ENCODE assay signal across 1 cellular context in the genomic region with DNA sequence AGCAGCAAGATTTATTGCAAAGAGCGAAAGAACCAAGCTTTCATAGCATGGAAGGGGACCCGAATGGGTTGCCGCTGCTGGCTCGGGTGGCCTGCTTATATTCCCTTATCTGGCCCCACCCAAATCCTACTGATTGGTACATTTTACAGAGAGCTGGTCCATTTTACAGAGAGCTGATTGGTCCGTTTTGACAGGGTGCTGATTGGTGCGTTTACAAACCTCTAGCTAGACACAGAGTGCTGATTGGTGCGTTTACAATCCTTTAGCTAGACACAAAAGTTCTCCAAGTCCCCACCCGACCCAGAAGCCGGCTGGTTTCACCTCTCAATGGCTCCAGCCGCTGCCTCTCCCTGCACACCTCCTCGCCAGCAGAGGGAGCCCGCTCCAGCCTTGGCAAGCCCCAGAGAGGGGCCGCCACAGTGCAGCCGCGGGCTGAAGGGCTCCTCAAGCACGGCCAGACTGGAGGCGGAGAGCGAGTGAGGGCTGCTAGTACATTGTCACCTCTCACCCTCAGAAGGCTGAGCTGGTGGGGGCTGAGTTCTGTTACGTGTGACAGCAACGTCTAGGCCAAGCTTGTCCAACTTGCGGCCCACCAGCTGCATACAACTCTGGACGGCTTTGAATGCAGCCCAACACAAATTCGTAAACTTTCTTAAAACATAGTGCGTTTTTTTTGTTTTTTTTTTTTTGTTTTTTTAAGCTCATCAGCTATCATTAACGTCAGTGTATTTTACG.
TF ChIP-seq lines count a peak whose summit lies in the region.

No MANE protein-coding gene starts in this region.

TF ChIP-seq in HepG2, 621 proteins besides CTCF, POLR2A, EP300 and RAD21 (continues in another document):
- TF ChIP-seq HNRNPLL (IDR thresholded peaks at IDR 0.05; ENCODE audit: low read depth, low read length, poor library complexity, severe bottlenecking) (peak; percentile 25), MAZ (IDR thresholded peaks at IDR 0.05; ENCODE audit: borderline replicate concordance, low read depth, low read length) (peak; percentile 21; the same call in 1 of the 2 replicates), MAZ (CRISPR knock-in tag; IDR thresholded peaks at IDR 0.05; ENCODE audit: low read depth) (0 out of 2 replicates have a peak, but pooled peaks have one; percentile 49), KAT7 (CRISPR knock-in tag; IDR thresholded peaks at IDR 0.05; ENCODE audit: borderline replicate concordance) (0 out of 2 replicates have a peak, but pooled peaks have one; percentile 55), ZNF510 (CRISPR knock-in tag; IDR thresholded peaks at IDR 0.05; ENCODE audit: low read depth) (no peak), KLF9 (CRISPR knock-in tag; IDR thresholded peaks at IDR 0.05; ENCODE audit: low read depth) (peak; percentile 74; the same call in 1 of the 2 replicates), MTF2 (CRISPR knock-in tag; IDR thresholded peaks at IDR 0.05; ENCODE audit: borderline replicate concordance) (0 out of 2 replicates have a peak, but pooled peaks have one; percentile 22), ZNF543 (CRISPR knock-in tag; IDR thresholded peaks at IDR 0.05) (no peak), ZNF501 (CRISPR knock-in tag; IDR thresholded peaks at IDR 0.05) (peak; percentile 68; the same call in 1 of the 2 replicates), ZBTB1 (CRISPR knock-in tag; IDR thresholded peaks at IDR 0.05; ENCODE audit: borderline replicate concordance) (no peak), CENPT (CRISPR knock-in tag; IDR thresholded peaks at IDR 0.05; ENCODE audit: low read depth) (no peak), MAFF (IDR thresholded peaks at IDR 0.05; ENCODE audit: low read depth, low read length) (no peak), PPARG (CRISPR knock-in tag; conservative IDR thresholded peaks at IDR 0.05) (no peak), ZNF552 (CRISPR knock-in tag; IDR thresholded peaks at IDR 0.05; ENCODE audit: borderline replicate concordance) (no peak; the same call in 1 of the 2 replicates), AKAP8 (CRISPR knock-in tag; IDR thresholded peaks at IDR 0.05) (no peak), XBP1 (CRISPR knock-in tag; IDR thresholded peaks at IDR 0.05) (no peak), SIN3B (IDR thresholded peaks at IDR 0.05; ENCODE audit: low read length) (no peak), ZNF746 (CRISPR knock-in tag; IDR thresholded peaks at IDR 0.05) (no peak), SRSF9 (IDR thresholded peaks at IDR 0.05; ENCODE audit: borderline replicate concordance, insufficient read depth, low read depth, low read length, poor library complexity, severe bottlenecking) (no peak), NBN (conservative IDR thresholded peaks at IDR 0.05) (no peak), YEATS4 (CRISPR knock-in tag; IDR thresholded peaks at IDR 0.05; ENCODE audit: borderline replicate concordance) (peak; percentile 52; the same call in 1 of the 2 replicates), FOXA3 (CRISPR knock-in tag; IDR thresholded peaks at IDR 0.05) (0 out of 2 replicates have a peak, but pooled peaks have one; percentile 5), GATAD2A (CRISPR knock-in tag; IDR thresholded peaks at IDR 0.05) (peak; percentile 40), ZNF546 (CRISPR knock-in tag; conservative IDR thresholded peaks at IDR 0.05) (0 out of 2 replicates have a peak, but pooled peaks have one; percentile 37), RNF2 (conservative IDR thresholded peaks at IDR 0.05; ENCODE audit: low read depth) (no peak), EZH2 (conservative IDR thresholded peaks at IDR 0.05; ENCODE audit: low read depth, low read length) (no peak), NAIF1 (CRISPR knock-in tag; IDR thresholded peaks at IDR 0.05; ENCODE audit: borderline replicate concordance) (no peak), REL (CRISPR knock-in tag; conservative IDR thresholded peaks at IDR 0.05) (no peak), ZNF589 (CRISPR knock-in tag; conservative IDR thresholded peaks at IDR 0.05) (no peak)
- TF ChIP-seq, protein P1, sequence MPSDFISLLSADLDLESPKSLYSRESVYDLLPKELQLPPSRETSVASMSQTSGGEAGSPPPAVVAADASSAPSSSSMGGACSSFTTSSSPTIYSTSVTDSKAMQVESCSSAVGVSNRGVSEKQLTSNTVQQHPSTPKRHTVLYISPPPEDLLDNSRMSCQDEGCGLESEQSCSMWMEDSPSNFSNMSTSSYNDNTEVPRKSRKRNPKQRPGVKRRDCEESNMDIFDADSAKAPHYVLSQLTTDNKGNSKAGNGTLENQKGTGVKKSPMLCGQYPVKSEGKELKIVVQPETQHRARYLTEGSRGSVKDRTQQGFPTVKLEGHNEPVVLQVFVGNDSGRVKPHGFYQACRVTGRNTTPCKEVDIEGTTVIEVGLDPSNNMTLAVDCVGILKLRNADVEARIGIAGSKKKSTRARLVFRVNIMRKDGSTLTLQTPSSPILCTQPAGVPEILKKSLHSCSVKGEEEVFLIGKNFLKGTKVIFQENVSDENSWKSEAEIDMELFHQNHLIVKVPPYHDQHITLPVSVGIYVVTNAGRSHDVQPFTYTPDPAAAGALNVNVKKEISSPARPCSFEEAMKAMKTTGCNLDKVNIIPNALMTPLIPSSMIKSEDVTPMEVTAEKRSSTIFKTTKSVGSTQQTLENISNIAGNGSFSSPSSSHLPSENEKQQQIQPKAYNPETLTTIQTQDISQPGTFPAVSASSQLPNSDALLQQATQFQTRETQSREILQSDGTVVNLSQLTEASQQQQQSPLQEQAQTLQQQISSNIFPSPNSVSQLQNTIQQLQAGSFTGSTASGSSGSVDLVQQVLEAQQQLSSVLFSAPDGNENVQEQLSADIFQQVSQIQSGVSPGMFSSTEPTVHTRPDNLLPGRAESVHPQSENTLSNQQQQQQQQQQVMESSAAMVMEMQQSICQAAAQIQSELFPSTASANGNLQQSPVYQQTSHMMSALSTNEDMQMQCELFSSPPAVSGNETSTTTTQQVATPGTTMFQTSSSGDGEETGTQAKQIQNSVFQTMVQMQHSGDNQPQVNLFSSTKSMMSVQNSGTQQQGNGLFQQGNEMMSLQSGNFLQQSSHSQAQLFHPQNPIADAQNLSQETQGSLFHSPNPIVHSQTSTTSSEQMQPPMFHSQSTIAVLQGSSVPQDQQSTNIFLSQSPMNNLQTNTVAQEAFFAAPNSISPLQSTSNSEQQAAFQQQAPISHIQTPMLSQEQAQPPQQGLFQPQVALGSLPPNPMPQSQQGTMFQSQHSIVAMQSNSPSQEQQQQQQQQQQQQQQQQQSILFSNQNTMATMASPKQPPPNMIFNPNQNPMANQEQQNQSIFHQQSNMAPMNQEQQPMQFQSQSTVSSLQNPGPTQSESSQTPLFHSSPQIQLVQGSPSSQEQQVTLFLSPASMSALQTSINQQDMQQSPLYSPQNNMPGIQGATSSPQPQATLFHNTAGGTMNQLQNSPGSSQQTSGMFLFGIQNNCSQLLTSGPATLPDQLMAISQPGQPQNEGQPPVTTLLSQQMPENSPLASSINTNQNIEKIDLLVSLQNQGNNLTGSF (CRISPR knock-in tag; IDR thresholded peaks at IDR 0.05): no peak
- TF ChIP-seq, protein P2, sequence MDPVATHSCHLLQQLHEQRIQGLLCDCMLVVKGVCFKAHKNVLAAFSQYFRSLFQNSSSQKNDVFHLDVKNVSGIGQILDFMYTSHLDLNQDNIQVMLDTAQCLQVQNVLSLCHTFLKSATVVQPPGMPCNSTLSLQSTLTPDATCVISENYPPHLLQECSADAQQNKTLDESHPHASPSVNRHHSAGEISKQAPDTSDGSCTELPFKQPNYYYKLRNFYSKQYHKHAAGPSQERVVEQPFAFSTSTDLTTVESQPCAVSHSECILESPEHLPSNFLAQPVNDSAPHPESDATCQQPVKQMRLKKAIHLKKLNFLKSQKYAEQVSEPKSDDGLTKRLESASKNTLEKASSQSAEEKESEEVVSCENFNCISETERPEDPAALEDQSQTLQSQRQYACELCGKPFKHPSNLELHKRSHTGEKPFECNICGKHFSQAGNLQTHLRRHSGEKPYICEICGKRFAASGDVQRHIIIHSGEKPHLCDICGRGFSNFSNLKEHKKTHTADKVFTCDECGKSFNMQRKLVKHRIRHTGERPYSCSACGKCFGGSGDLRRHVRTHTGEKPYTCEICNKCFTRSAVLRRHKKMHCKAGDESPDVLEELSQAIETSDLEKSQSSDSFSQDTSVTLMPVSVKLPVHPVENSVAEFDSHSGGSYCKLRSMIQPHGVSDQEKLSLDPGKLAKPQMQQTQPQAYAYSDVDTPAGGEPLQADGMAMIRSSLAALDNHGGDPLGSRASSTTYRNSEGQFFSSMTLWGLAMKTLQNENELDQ (CRISPR knock-in tag; IDR thresholded peaks at IDR 0.05; ENCODE audit: borderline replicate concordance): no peak
- TF ChIP-seq, protein P3, sequence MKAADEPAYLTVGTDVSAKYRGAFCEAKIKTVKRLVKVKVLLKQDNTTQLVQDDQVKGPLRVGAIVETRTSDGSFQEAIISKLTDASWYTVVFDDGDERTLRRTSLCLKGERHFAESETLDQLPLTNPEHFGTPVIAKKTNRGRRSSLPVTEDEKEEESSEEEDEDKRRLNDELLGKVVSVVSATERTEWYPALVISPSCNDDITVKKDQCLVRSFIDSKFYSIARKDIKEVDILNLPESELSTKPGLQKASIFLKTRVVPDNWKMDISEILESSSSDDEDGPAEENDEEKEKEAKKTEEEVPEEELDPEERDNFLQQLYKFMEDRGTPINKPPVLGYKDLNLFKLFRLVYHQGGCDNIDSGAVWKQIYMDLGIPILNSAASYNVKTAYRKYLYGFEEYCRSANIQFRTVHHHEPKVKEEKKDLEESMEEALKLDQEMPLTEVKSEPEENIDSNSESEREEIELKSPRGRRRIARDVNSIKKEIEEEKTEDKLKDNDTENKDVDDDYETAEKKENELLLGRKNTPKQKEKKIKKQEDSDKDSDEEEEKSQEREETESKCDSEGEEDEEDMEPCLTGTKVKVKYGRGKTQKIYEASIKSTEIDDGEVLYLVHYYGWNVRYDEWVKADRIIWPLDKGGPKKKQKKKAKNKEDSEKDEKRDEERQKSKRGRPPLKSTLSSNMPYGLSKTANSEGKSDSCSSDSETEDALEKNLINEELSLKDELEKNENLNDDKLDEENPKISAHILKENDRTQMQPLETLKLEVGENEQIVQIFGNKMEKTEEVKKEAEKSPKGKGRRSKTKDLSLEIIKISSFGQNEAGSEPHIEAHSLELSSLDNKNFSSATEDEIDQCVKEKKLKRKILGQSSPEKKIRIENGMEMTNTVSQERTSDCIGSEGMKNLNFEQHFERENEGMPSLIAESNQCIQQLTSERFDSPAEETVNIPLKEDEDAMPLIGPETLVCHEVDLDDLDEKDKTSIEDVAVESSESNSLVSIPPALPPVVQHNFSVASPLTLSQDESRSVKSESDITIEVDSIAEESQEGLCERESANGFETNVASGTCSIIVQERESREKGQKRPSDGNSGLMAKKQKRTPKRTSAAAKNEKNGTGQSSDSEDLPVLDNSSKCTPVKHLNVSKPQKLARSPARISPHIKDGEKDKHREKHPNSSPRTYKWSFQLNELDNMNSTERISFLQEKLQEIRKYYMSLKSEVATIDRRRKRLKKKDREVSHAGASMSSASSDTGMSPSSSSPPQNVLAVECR (CRISPR knock-in tag; IDR thresholded peaks at IDR 0.05; ENCODE audit: borderline replicate concordance): 0 out of 2 replicates have a peak, but pooled peaks have one; percentile 47
- TF ChIP-seq, protein P4, sequence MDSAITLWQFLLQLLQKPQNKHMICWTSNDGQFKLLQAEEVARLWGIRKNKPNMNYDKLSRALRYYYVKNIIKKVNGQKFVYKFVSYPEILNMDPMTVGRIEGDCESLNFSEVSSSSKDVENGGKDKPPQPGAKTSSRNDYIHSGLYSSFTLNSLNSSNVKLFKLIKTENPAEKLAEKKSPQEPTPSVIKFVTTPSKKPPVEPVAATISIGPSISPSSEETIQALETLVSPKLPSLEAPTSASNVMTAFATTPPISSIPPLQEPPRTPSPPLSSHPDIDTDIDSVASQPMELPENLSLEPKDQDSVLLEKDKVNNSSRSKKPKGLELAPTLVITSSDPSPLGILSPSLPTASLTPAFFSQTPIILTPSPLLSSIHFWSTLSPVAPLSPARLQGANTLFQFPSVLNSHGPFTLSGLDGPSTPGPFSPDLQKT (CRISPR knock-in tag; IDR thresholded peaks at IDR 0.05; ENCODE audit: borderline replicate concordance): no peak
- TF ChIP-seq, protein P5, sequence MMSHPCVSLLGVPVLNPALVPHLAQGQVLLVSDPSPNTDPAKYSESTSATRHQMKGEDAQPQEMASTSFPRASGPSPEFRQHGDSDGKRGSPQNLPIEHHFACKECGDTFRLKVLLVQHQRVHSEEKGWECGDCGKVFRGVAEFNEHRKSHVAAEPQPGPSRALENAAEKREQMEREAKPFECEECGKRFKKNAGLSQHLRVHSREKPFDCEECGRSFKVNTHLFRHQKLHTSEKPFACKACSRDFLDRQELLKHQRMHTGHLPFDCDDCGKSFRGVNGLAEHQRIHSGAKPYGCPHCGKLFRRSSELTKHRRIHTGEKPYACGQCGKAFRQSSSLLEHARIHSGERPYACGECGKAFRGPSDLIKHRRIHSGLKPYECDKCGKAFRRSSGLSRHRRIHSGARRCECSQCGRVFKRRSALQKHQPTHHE (CRISPR knock-in tag; IDR thresholded peaks at IDR 0.05; ENCODE audit: borderline replicate concordance): 0 out of 2 replicates have a peak, but pooled peaks have one; percentile 31
- TF ChIP-seq, protein P6, sequence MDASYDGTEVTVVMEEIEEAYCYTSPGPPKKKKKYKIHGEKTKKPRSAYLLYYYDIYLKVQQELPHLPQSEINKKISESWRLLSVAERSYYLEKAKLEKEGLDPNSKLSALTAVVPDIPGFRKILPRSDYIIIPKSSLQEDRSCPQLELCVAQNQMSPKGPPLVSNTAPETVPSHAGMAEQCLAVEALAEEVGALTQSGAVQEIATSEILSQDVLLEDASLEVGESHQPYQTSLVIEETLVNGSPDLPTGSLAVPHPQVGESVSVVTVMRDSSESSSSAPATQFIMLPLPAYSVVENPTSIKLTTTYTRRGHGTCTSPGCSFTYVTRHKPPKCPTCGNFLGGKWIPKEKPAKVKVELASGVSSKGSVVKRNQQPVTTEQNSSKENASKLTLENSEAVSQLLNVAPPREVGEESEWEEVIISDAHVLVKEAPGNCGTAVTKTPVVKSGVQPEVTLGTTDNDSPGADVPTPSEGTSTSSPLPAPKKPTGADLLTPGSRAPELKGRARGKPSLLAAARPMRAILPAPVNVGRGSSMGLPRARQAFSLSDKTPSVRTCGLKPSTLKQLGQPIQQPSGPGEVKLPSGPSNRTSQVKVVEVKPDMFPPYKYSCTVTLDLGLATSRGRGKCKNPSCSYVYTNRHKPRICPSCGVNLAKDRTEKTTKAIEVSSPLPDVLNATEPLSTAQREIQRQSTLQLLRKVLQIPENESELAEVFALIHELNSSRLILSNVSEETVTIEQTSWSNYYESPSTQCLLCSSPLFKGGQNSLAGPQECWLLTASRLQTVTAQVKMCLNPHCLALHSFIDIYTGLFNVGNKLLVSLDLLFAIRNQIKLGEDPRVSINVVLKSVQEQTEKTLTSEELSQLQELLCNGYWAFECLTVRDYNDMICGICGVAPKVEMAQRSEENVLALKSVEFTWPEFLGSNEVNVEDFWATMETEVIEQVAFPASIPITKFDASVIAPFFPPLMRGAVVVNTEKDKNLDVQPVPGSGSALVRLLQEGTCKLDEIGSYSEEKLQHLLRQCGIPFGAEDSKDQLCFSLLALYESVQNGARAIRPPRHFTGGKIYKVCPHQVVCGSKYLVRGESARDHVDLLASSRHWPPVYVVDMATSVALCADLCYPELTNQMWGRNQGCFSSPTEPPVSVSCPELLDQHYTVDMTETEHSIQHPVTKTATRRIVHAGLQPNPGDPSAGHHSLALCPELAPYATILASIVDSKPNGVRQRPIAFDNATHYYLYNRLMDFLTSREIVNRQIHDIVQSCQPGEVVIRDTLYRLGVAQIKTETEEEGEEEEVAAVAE (CRISPR knock-in tag; IDR thresholded peaks at IDR 0.05; ENCODE audit: borderline replicate concordance): no peak
